ENCODE assay signal across 14 cellular contexts in genomic region chr1:173422456-173422976, GRCh38.
DNase-seq lines count a peak whose midpoint lies in the region; ATAC-seq lines count a peak whose summit lies in the region.
"Had no signal": no experiment of that assay in that cellular context is flagged by ENCODE, and none has a peak within 500 bp of the region (broad histone marks: within the 10 kb centered on the region; RNA-seq: fewer than 3 reads in every experiment).

No MANE protein-coding gene starts in this region.

- DNase-seq in AML-193 (lab: John Stamatoyannopoulos, UW) (peak; percentile 69 to 84), OCI-M1 (lab: John Stamatoyannopoulos, UW) (peak; percentile 75), NCI-H2196 (lab: John Stamatoyannopoulos, UW; ENCODE audit: unreplicated experiment) (no peak), AG08395 (ENCODE audit: low spot score) (no peak), NCI-H345 (lab: John Stamatoyannopoulos, UW) (no peak)
- no peak for DNase-seq in effector memory CD8-positive, alpha-beta T cell
- DNase-seq: CD8-positive, alpha-beta memory T cell; H7; NCI-H2029 treated with DMSO at 0.1 percent for 48 hours; NCI-H524 treated with DMSO at 0.1 percent for 48 hours; Peyer's patch; T-helper 1 cell had no signal

- peak; percentile 32 for ATAC-seq in GM19463 (IDR thresholded peaks at IDR 0.05; ENCODE audit: unreplicated experiment)
- ATAC-seq in effector memory CD8-positive, alpha-beta T cell (replicated peaks), result peak; percentile 40
- no peak for ATAC-seq in HG03469 (IDR thresholded peaks at IDR 0.05; ENCODE audit: unreplicated experiment)

- peak overlapping the region in 1 of 2 donors; percentile 19 for H3K27ac Mint-ChIP-seq in effector memory CD8-positive, alpha-beta T cell

- no peak overlapping the region for H3K4me3 Mint-ChIP-seq in effector memory CD8-positive, alpha-beta T cell
- H3K4me3 Mint-ChIP-seq: CD8-positive, alpha-beta memory T cell had no signal

- H3K9me3 Mint-ChIP-seq in effector memory CD8-positive, alpha-beta T cell, result no peaks in the 10 kb centered on the region
- H3K9me3 Mint-ChIP-seq: CD8-positive, alpha-beta memory T cell had no signal

- H3K36me3 Mint-ChIP-seq in effector memory CD8-positive, alpha-beta T cell (ENCODE audit: insufficient read depth), result peaks cover 20% of the 10 kb centered on the region

- H3K4me1 Mint-ChIP-seq in effector memory CD8-positive, alpha-beta T cell (ENCODE audit: low read depth in 2 of 2), result peaks cover 6 to 8% of the 10 kb centered on the region in 2 donors

- no peaks in the 10 kb centered on the region for H3K27me3 Mint-ChIP-seq in effector memory CD8-positive, alpha-beta T cell
- H3K27me3 Mint-ChIP-seq: CD8-positive, alpha-beta memory T cell had no signal

Comparison
In these comparisons a context has a peak if more than half of its experiments do, and no peak if none do; other contexts are left out.
1. DNase-seq: peak in AML-193 (2 of 2) and OCI-M1 (single experiment); none in effector memory CD8-positive, alpha-beta T cell (0 of 3), NCI-H2196 (single experiment), AG08395 (single experiment) and NCI-H345 (single experiment).